Comparison of ENCODE assay signal across 8 cellular contexts in genomic region chr10:1049425-1049958, GRCh38. TPM values are rescaled to one million over a fixed set of nuclear protein-coding genes. Genes with fewer than 3 reads are reported as not detected.
DNase-seq lines count a peak whose midpoint lies in the region; ATAC-seq and TF ChIP-seq lines count a peak whose summit lies in the region.

No MANE protein-coding gene starts in this region.

- peak overlapping the region; percentile 61 for H3K9ac ChIP-seq in rectal smooth muscle tissue (ENCODE audit: low read length)

- H3K9me3 ChIP-seq in esophagus squamous epithelium: no peaks in the 10 kb centered on the region

- H3K27me3 ChIP-seq in esophagus squamous epithelium: no peaks in the 10 kb centered on the region
- no peaks in the 10 kb centered on the region for H3K27me3 ChIP-seq in rectal smooth muscle tissue (ENCODE audit: control insufficient read depth, insufficient read depth, low read length)

- no peak for TF ChIP-seq CTCF in esophagus squamous epithelium (IDR thresholded peaks at IDR 0.05)

- H3K4me3 ChIP-seq in esophagus squamous epithelium (peak overlapping the region; percentile 79 to 95 (median 84)), rectal smooth muscle tissue (ENCODE audit: low read length) (peak overlapping the region; percentile 96)

- 0 to 2% methylated on average over 20 to 25 of the region's 34 CpGs for WGBS in esophagus squamous epithelium, 2 donors

- H3K4me1 ChIP-seq in esophagus squamous epithelium: peaks cover 6 to 62% (median 21%) of the 10 kb centered on the region in 3 donors
- peaks cover 16% of the 10 kb centered on the region for H3K4me1 ChIP-seq in rectal smooth muscle tissue (ENCODE audit: control insufficient read depth, insufficient read depth, low read length)

- DNase-seq in RKO (ENCODE audit: low spot score) (peak; percentile 63), esophagus squamous epithelium (lab: John Stamatoyannopoulos, UW) (no peak), NCI-H1105 (lab: John Stamatoyannopoulos, UW) (no peak), NCI-H1105 treated with DMSO at 0.1 percent for 48 hours (lab: John Stamatoyannopoulos, UW) (no peak)

- TF ChIP-seq POLR2A in esophagus squamous epithelium (IDR thresholded peaks at IDR 0.05): no peak

- intact Hi-C loops in esophagus squamous epithelium (cut with DNase I): no loop called here

- ATAC-seq in GM19328 (IDR thresholded peaks at IDR 0.05; ENCODE audit: unreplicated experiment) (peak; percentile 0), HG03469 (IDR thresholded peaks at IDR 0.05; ENCODE audit: unreplicated experiment) (no peak), HG03432 (IDR thresholded peaks at IDR 0.05; ENCODE audit: unreplicated experiment) (no peak)

- H3K27ac ChIP-seq in esophagus squamous epithelium (peak overlapping the region; percentile 98 to 100 (median 99)), rectal smooth muscle tissue (ENCODE audit: low read depth, low read length) (peak overlapping the region; percentile 100)

- peaks cover 0 to 24% (median 0%) of the 10 kb centered on the region in 3 donors for H3K36me3 ChIP-seq in esophagus squamous epithelium
- no peaks in the 10 kb centered on the region for H3K36me3 ChIP-seq in rectal smooth muscle tissue (ENCODE audit: control insufficient read depth, insufficient read depth, low read length)

RNA-seq across cellular contexts. Expression of gene IDI1, which starts 0.6 kb away (rescaled TPM):
- 10 to 100 TPM; 30.7 to 87.5 (median 59.9) TPM for total RNA-seq in esophagus squamous epithelium

RNA-seq across cellular contexts. Expression of gene WDR37, which starts 6.7 kb away (rescaled TPM):
- total RNA-seq in esophagus squamous epithelium: 10 to 100 TPM in 2 of 4 donors, 1 to 10 TPM in 2; 7.5 to 17.2 (median 11.3) TPM

RNA-seq across cellular contexts. Expression of gene IDI2, which starts 23.8 kb away (rescaled TPM):
- not detected for total RNA-seq in esophagus squamous epithelium
